Comparison of ENCODE assay signal across 8 cellular contexts in the genomic region with DNA sequence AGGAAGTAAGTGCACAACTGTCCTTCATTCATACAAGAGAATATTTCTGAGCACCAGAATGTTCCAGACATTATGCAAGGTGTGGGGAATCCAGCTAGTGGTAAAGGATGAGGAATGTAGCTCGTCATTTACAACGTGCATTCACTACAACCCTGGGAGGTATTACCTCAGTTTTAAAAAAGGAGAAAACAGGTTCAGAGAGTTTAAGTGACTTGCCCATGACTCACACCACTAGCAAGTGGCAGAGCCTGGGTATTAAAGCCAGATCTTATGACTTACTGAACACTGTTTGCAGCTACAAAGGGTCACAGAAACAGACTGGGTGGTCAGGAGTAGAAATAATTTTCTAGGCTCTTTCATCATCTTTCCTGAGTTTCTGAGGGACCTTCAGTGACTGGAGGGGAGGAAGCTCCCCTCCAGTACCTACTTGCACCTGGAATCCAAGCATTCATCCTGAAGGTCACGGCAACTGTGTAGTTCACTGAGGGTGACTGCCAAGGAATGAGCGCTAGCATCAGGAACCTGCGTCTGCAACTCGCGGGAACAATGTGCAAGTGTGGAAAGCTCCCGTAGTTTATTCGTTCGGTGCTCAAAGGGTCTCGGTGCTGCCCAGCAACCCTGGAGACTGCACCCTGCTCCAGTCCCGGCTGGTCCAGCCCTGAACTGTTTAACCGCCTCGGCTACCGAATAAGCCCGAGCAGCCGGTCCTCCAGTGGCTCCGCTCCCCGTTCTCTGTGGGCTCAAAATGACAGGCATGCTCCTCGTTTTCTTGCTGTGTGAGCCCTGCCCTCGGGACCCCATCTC. TPM values are rescaled to one million over a fixed set of nuclear protein-coding genes. Genes with fewer than 3 reads are reported as not detected.
DNase-seq lines count a peak whose midpoint lies in the region; ATAC-seq and TF ChIP-seq lines count a peak whose summit lies in the region.

No MANE protein-coding gene starts in this region.

- DNase-seq in COLO668 (lab: John Stamatoyannopoulos, UW; ENCODE audit: unreplicated experiment) (peak; percentile 36), adrenal gland (peak; percentile 23 to 57 (median 46)), smooth muscle cell (lab: John Stamatoyannopoulos, UW; ENCODE audit: unreplicated experiment) (no peak), KG1 (lab: John Stamatoyannopoulos, UW) (no peak), HuH-7.5 (ENCODE audit: low spot score) (no peak)

- peak; percentile 21 for ATAC-seq in GM21360 (IDR thresholded peaks at IDR 0.05; ENCODE audit: unreplicated experiment)

- no peaks in the 10 kb centered on the region for H4K20me1 ChIP-seq in smooth muscle cell (ENCODE audit: low read depth)

- H3F3A ChIP-seq in smooth muscle cell (ENCODE audit: low read depth) = peaks cover 22% of the 10 kb centered on the region

- H3K27me3 ChIP-seq in HUES48 (ENCODE audit: control insufficient read depth, insufficient read depth, low read length) (no peaks in the 10 kb centered on the region), adrenal gland (no peaks in the 10 kb centered on the region), iPS-15b (ENCODE audit: control insufficient read depth, insufficient read depth, low read length) (no peaks in the 10 kb centered on the region), smooth muscle cell (ENCODE audit: low read depth) (no peaks in the 10 kb centered on the region)

- 2 to 13% (median 3%) methylated on average over 3 to 21 of the region's 21 CpGs for WGBS in adrenal gland, 4 donors
- WGBS in smooth muscle cell (ENCODE audit: low lambda C conversion rate) = 4% methylated on average over 20 of the region's 21 CpGs

- H3K9ac ChIP-seq in HUES48 (ENCODE audit: low read depth, low read length) (peak overlapping the region; percentile 94), iPS-15b (ENCODE audit: low read depth, low read length) (peak overlapping the region; percentile 94), smooth muscle cell (ENCODE audit: low read depth) (peak overlapping the region; percentile 87)

- H3K4me1 ChIP-seq in HUES48 (ENCODE audit: control insufficient read depth, insufficient read depth, low read length) = peaks cover 11% of the 10 kb centered on the region
- peaks cover 14 to 18% of the 10 kb centered on the region in 2 donors for H3K4me1 ChIP-seq in adrenal gland (replicated peaks in 1 of 2)
- no peaks in the 10 kb centered on the region for H3K4me1 ChIP-seq in iPS-15b (ENCODE audit: control insufficient read depth, insufficient read depth, low read length)
- H3K4me1 ChIP-seq in smooth muscle cell (ENCODE audit: low read depth) = peaks cover 7% of the 10 kb centered on the region

- intact Hi-C loops in adrenal gland (cut with DNase I) = no loop called here

- TF ChIP-seq CTCF in adrenal gland (IDR thresholded peaks at IDR 0.05) (no peak), smooth muscle cell (IDR thresholded peaks at IDR 0.05; ENCODE audit: borderline replicate concordance, insufficient read depth, poor library complexity, severe bottlenecking) (no peak)

- TF ChIP-seq POLR2A in adrenal gland (IDR thresholded peaks at IDR 0.05) = peak; percentile 5 to 71

- H3K79me2 ChIP-seq in smooth muscle cell (ENCODE audit: low read depth) = peaks cover 10% of the 10 kb centered on the region

- H2AFZ ChIP-seq in smooth muscle cell (ENCODE audit: low read depth) = no peak overlapping the region

- H3K4me2 ChIP-seq in smooth muscle cell = peak overlapping the region; percentile 87

- peak overlapping the region; percentile 94 for H3K4me3 ChIP-seq in HUES48 (ENCODE audit: low read depth, low read length)
- H3K4me3 ChIP-seq in adrenal gland = peak overlapping the region; percentile 25 to 93 (median 72)
- H3K4me3 ChIP-seq in iPS-15b (ENCODE audit: low read depth, low read length) = peak overlapping the region; percentile 97
- peak overlapping the region; percentile 61 for H3K4me3 ChIP-seq in smooth muscle cell

- H3K9me3 ChIP-seq in HUES48 (ENCODE audit: control insufficient read depth, insufficient read depth, low read length) (no peaks in the 10 kb centered on the region), adrenal gland (replicated peaks in 1 of 3) (no peaks in the 10 kb centered on the region), iPS-15b (ENCODE audit: control insufficient read depth, insufficient read depth, low read length) (no peaks in the 10 kb centered on the region), smooth muscle cell (replicated peaks; ENCODE audit: low read depth) (no peaks in the 10 kb centered on the region)

- H3K36me3 ChIP-seq in HUES48 (ENCODE audit: control insufficient read depth, insufficient read depth, low read length) = peaks cover 46% of the 10 kb centered on the region
- H3K36me3 ChIP-seq in adrenal gland (replicated peaks in 1 of 2) = peaks cover 0 to 40% of the 10 kb centered on the region in 2 donors
- no peaks in the 10 kb centered on the region for H3K36me3 ChIP-seq in iPS-15b (ENCODE audit: control insufficient read depth, insufficient read depth, low read length)
- no peaks in the 10 kb centered on the region for H3K36me3 ChIP-seq in smooth muscle cell (ENCODE audit: low read depth)

- H3K27ac ChIP-seq in HUES48 (ENCODE audit: low read depth, low read length) = peak overlapping the region; percentile 75
- H3K27ac ChIP-seq in adrenal gland = peak overlapping the region; percentile 41 to 93 (median 81)
- H3K27ac ChIP-seq in smooth muscle cell (ENCODE audit: low read depth) = peak overlapping the region; percentile 95

RNA-seq across cellular contexts. Expression of a gene that starts 0.6 kb away (rescaled TPM):
- total RNA-seq in adrenal gland = 10 to 100 TPM in 1 of 8 donors, 1 to 10 TPM in 7; 1.6 to 46.9 (median 3.6) TPM
- polyA plus RNA-seq in adrenal gland = 1 to 10 TPM in 2 of 3 donors, under 1 TPM in 1; 0.51 to 6.4 (median 1.4) TPM
- 0.81 and 6.3 TPM in 2 replicates for total RNA-seq in smooth muscle cell
- 1.7 and 3.4 TPM in 2 replicates for polyA plus RNA-seq in smooth muscle cell

RNA-seq across cellular contexts. Expression of a gene that starts 0.7 kb away (rescaled TPM):
- total RNA-seq in adrenal gland = 10 to 100 TPM; 21.6 to 28.2 (median 24.8) TPM
- polyA plus RNA-seq in adrenal gland = 10 to 100 TPM; 10.6 to 44.6 (median 12.8) TPM
- total RNA-seq in smooth muscle cell = 39.0 and 51.6 TPM in 2 replicates
- 52.7 and 54.0 TPM in 2 replicates for polyA plus RNA-seq in smooth muscle cell

RNA-seq across cellular contexts. Expression of a gene that starts 35.2 kb away (rescaled TPM):
- total RNA-seq in adrenal gland (10 to 100 TPM; 16.6 to 36.9 (median 31.0) TPM), smooth muscle cell (27.6 and 29.8 TPM in 2 replicates)
- polyA plus RNA-seq in adrenal gland (10 to 100 TPM; 36.8 to 51.4 (median 50.0) TPM), smooth muscle cell (18.9 and 27.9 TPM in 2 replicates)

RNA-seq across cellular contexts. Expression of a gene that starts 35.5 kb away (rescaled TPM):
- total RNA-seq in adrenal gland (10 to 100 TPM; 14.4 to 28.6 (median 22.3) TPM), smooth muscle cell (27.5 and 28.7 TPM in 2 replicates)
- polyA plus RNA-seq in adrenal gland (10 to 100 TPM; 13.0 to 41.1 (median 15.0) TPM), smooth muscle cell (26.2 and 29.7 TPM in 2 replicates)

RNA-seq across cellular contexts. Expression of a gene that starts 45.3 kb away (rescaled TPM):
- total RNA-seq in adrenal gland (10 to 100 TPM; 16.8 to 82.5 (median 29.5) TPM), smooth muscle cell (15.6 and 18.6 TPM in 2 replicates)
- polyA plus RNA-seq in adrenal gland (10 to 100 TPM; 12.8 to 31.0 (median 13.0) TPM), smooth muscle cell (12.2 and 13.6 TPM in 2 replicates)

Comparison
In these comparisons a context has a peak if more than half of its experiments do, and no peak if none do; other contexts are left out.
1. DNase-seq: peak in COLO668 (single experiment) and adrenal gland (7 of 7); none in smooth muscle cell (single experiment), KG1 (single experiment) and HuH-7.5 (single experiment).
2. Peak in every context shown above with its lines, with median percentiles within 50 percentile points of each other: H3K27ac ChIP-seq, H3K4me3 ChIP-seq and H3K9ac ChIP-seq.